Comparison of ENCODE assay signal across 10 cellular contexts in genomic region chr9:99162759-99163364, GRCh38. TPM values are rescaled to one million over a fixed set of nuclear protein-coding genes. Genes with fewer than 3 reads are reported as not detected.
DNase-seq lines count a peak whose midpoint lies in the region; ATAC-seq, FAIRE-seq and TF ChIP-seq lines count a peak whose summit lies in the region.
"Had no signal": no experiment of that assay in that cellular context is flagged by ENCODE, and none has a peak within 500 bp of the region (broad histone marks: within the 10 kb centered on the region; RNA-seq: fewer than 3 reads in every experiment).

No MANE protein-coding gene starts in this region.

- H2AFZ ChIP-seq in neural progenitor cell (replicated peaks) = peak overlapping the region; percentile 13

- no peaks in the 10 kb centered on the region for H3K36me3 ChIP-seq in neural progenitor cell
- H3K36me3 ChIP-seq: neutrophil, SJSA1 had no signal

- H3K27me3 ChIP-seq in neural progenitor cell = no peaks in the 10 kb centered on the region
- H3K27me3 ChIP-seq: SJSA1 had no signal

- H3K9ac ChIP-seq in neural progenitor cell = no peak overlapping the region

- no peak overlapping the region for H3K27ac ChIP-seq in neural progenitor cell
- H3K27ac ChIP-seq: neutrophil, SJSA1 had no signal

- H4K20me1 ChIP-seq in neural progenitor cell (ENCODE audit: low read depth) = no peaks in the 10 kb centered on the region

- no peaks in the 10 kb centered on the region for H3K9me3 ChIP-seq in neural progenitor cell (ENCODE audit: low read depth)
- H3K9me3 ChIP-seq: neutrophil, SJSA1 had no signal

- H3K4me3 Mint-ChIP-seq in neural progenitor cell = no peak overlapping the region

- H3K27ac Mint-ChIP-seq in neural progenitor cell = no peak overlapping the region

- peaks cover 19% of the 10 kb centered on the region for H3K4me1 ChIP-seq in neural progenitor cell
- H3K4me1 ChIP-seq: SJSA1 had no signal

- no peak overlapping the region for H3K4me2 ChIP-seq in neural progenitor cell

- H3K79me2 ChIP-seq in neural progenitor cell (ENCODE audit: low read depth) = no peaks in the 10 kb centered on the region

- no peaks in the 10 kb centered on the region for H3K36me3 Mint-ChIP-seq in neural progenitor cell

- H3K27me3 Mint-ChIP-seq in neural progenitor cell (ENCODE audit: insufficient read depth, low read depth) = no peaks in the 10 kb centered on the region

- peaks cover 22% of the 10 kb centered on the region for H3F3A ChIP-seq in neural progenitor cell (ENCODE audit: low read depth)

- intact Hi-C loops in lower leg skin (cut with DNase I; ENCODE audit: low total_unique reads) = no loop called here

- TF ChIP-seq CTCF in neural progenitor cell (IDR thresholded peaks at IDR 0.05) (peak; percentile 92), lower leg skin (IDR thresholded peaks at IDR 0.05) (no peak)

- peaks cover 21% of the 10 kb centered on the region for H3K4me1 Mint-ChIP-seq in neural progenitor cell

- DNase-seq in D341Med (ENCODE audit: low spot score) (peak; percentile 47), HCEC 1CT (peak; percentile 35), NOMO-1 treated with DMSO at 0.1 percent for 48 hours (lab: John Stamatoyannopoulos, UW; ENCODE audit: unreplicated experiment) (peak; percentile 14), neural progenitor cell (ENCODE audit: low spot score) (peak; percentile 56), lower leg skin (ENCODE audit: low spot score in 2 of 2) (no peak), GDM1 (lab: John Stamatoyannopoulos, UW) (no peak)

- TF ChIP-seq POLR2A in lower leg skin (IDR thresholded peaks at IDR 0.05) = no peak

- no peak for ATAC-seq in GM21717 (IDR thresholded peaks at IDR 0.05; ENCODE audit: unreplicated experiment)

- no peaks in the 10 kb centered on the region for H3K9me3 Mint-ChIP-seq in neural progenitor cell

- 27 to 31% methylated on average over 3 of the region's 3 CpGs for WGBS in lower leg skin, 2 donors

- peak; percentile 77 for FAIRE-seq in endometrium (lab: Jason Lieb, UNC)

- H3K4me3 ChIP-seq in neural progenitor cell (no peak overlapping the region), lower leg skin (ENCODE audit: low read depth, poor library complexity, severe bottlenecking) (no peak overlapping the region)
- H3K4me3 ChIP-seq: SJSA1 had no signal

RNA-seq across cellular contexts. Expression of gene TGFBR1, which starts 57.9 kb away (rescaled TPM):
- total RNA-seq in neural progenitor cell (ENCODE audit: low replicate concordance) (86.8 and 138 TPM in 2 replicates), lower leg skin (10 to 100 TPM; 10.1 to 23.3 (median 16.0) TPM)

RNA-seq across cellular contexts. Expression of gene ALG2, which starts 58.9 kb away (rescaled TPM):
- total RNA-seq in neural progenitor cell (ENCODE audit: low replicate concordance) = 25.0 and 26.0 TPM in 2 replicates
- total RNA-seq in lower leg skin = 10 to 100 TPM; 23.8 to 31.1 (median 28.1) TPM

RNA-seq across cellular contexts. Expression of gene SEC61B, which starts 59.2 kb away (rescaled TPM):
- total RNA-seq in neural progenitor cell (ENCODE audit: low replicate concordance) = 83.7 and 99.2 TPM in 2 replicates
- total RNA-seq in lower leg skin = 10 to 100 TPM; 58.6 to 82.0 (median 75.4) TPM

Comparison
In these comparisons a context has a peak if more than half of its experiments do, and no peak if none do; other contexts are left out.
1. DNase-seq: peak in D341Med (single experiment), HCEC 1CT (single experiment), NOMO-1 treated with DMSO at 0.1 percent for 48 hours (single experiment) and neural progenitor cell (single experiment); none in lower leg skin (0 of 2) and GDM1 (single experiment).